In genomic region chr1:4978660-4979390, GRCh38 we compare ENCODE assay signal across 19 cellular contexts.
"Had no signal": no experiment of that assay in that cellular context is flagged by ENCODE, and none has a peak within 500 bp of the region (broad histone marks: within the 10 kb centered on the region; RNA-seq: fewer than 3 reads in every experiment).

No MANE protein-coding gene starts in this region.

- ATAC-seq: left lobe of liver; stimulated activated memory B cell treated with anti-CD40 and anti-IgM and Interleukin-4, amounts not matched to agents 10 μg/mL and 1 μg/mL and 100 μg/mL, for 72 hours had no signal

- H3K27me3 ChIP-seq: neutrophil had no signal

- H3K36me3 Mint-ChIP-seq: naive B cell; stimulated activated memory B cell treated with anti-CD40 and anti-IgM and Interleukin-4, amounts not matched to agents 10 μg/mL and 1 μg/mL and 100 μg/mL, for 72 hours had no signal

- H3K27ac ChIP-seq: esophagus squamous epithelium, heart left ventricle, neutrophil, tibial artery had no signal

- H3K4me3 ChIP-seq: esophagus squamous epithelium, heart left ventricle, lung, tibial artery had no signal

- H3K4me3 Mint-ChIP-seq: central memory CD8-positive, alpha-beta T cell; naive B cell; nephron; stimulated activated memory B cell treated with anti-CD40 and anti-IgM and Interleukin-4, amounts not matched to agents 10 μg/mL and 1 μg/mL and 100 μg/mL, for 72 hours; stimulated activated naive CD8-positive, alpha-beta T cell treated with anti-CD3 and anti-CD28 coated beads, Interleukin-15, Interleukin-2, amounts not matched to agents 100 ng/mL and 50 ng/mL, for 24 hours had no signal

- DNase-seq: effector memory CD4-positive, alpha-beta T cell; esophagus squamous epithelium; foreskin fibroblast; heart left ventricle; hippocampal formation; kidney glomerular epithelial cell; mesenchymal stem cell; naive B cell; stimulated activated CD4-positive, alpha-beta T cell treated with anti-CD3 and anti-CD28 coated beads, Interleukin-15, amount 100 ng/mL, for 24 hours; stimulated activated CD4-positive, alpha-beta T cell treated with anti-CD3 and anti-CD28 coated beads, Interleukin-1b, Interleukin-23, amount 100 ng/mL, for 48 hours; stimulated activated CD4-positive, alpha-beta T cell treated with anti-CD3 and anti-CD28 coated beads, Interleukin-4, amount 100 ng/mL, for 24 hours; tibial artery had no signal

- H3K4me1 ChIP-seq: esophagus squamous epithelium, heart left ventricle, tibial artery had no signal

- H3K9me3 ChIP-seq: esophagus squamous epithelium, neutrophil had no signal

- H3K27ac Mint-ChIP-seq: nephron; stimulated activated memory B cell treated with anti-CD40 and anti-IgM and Interleukin-4, amounts not matched to agents 10 μg/mL and 1 μg/mL and 100 μg/mL, for 72 hours; stimulated activated naive CD8-positive, alpha-beta T cell treated with anti-CD3 and anti-CD28 coated beads, Interleukin-15, Interleukin-2, amounts not matched to agents 100 ng/mL and 50 ng/mL, for 24 hours had no signal

- H3K27me3 Mint-ChIP-seq: naive B cell had no signal

- H3K4me1 Mint-ChIP-seq: central memory CD8-positive, alpha-beta T cell; naive B cell; nephron; stimulated activated memory B cell treated with anti-CD40 and anti-IgM and Interleukin-4, amounts not matched to agents 10 μg/mL and 1 μg/mL and 100 μg/mL, for 72 hours had no signal

- H3K9me3 Mint-ChIP-seq: central memory CD8-positive, alpha-beta T cell; stimulated activated naive CD8-positive, alpha-beta T cell treated with anti-CD3 and anti-CD28 coated beads, Interleukin-15, Interleukin-2, amounts not matched to agents 100 ng/mL and 50 ng/mL, for 24 hours had no signal

- H3K36me3 ChIP-seq: esophagus squamous epithelium, heart left ventricle, neutrophil, tibial artery had no signal
